2 cellular contexts compared by ENCODE assay signal in genomic region chr1:8790478-8790877, GRCh38.
TF ChIP-seq lines count a peak whose summit lies in the region.

No MANE protein-coding gene starts in this region.

TF ChIP-seq in GM23338, 12 proteins besides CTCF, POLR2A, EP300 and RAD21 (continued from another document):
- no peak for TF ChIP-seq ETS1 (IDR thresholded peaks at IDR 0.05)
- no peak for TF ChIP-seq ZNF331 (CRISPR knock-in tag; IDR thresholded peaks at IDR 0.05; ENCODE audit: low read depth)
- no peak for TF ChIP-seq ZNF462 (CRISPR knock-in tag; IDR thresholded peaks at IDR 0.05)

TF ChIP-seq in WTC11, 78 proteins besides CTCF, POLR2A, EP300 and RAD21 (continued from another document):
- no peak for TF ChIP-seq ATF3 (CRISPR knock-in tag; conservative IDR thresholded peaks at IDR 0.05)
- no peak for TF ChIP-seq ZNF263 (CRISPR knock-in tag; IDR thresholded peaks at IDR 0.05; ENCODE audit: low read depth)
- no peak for TF ChIP-seq ZBTB43 (CRISPR knock-in tag; IDR thresholded peaks at IDR 0.05)
- no peak for TF ChIP-seq MYBL2 (CRISPR knock-in tag; IDR thresholded peaks at IDR 0.05)
- no peak for TF ChIP-seq E2F4 (CRISPR knock-in tag; IDR thresholded peaks at IDR 0.05; ENCODE audit: borderline replicate concordance, low read depth)
- no peak for TF ChIP-seq CREB1 (CRISPR knock-in tag; IDR thresholded peaks at IDR 0.05)
- no peak for TF ChIP-seq ZNF416 (CRISPR knock-in tag; IDR thresholded peaks at IDR 0.05)
- no peak for TF ChIP-seq FOXP4 (CRISPR knock-in tag; IDR thresholded peaks at IDR 0.05)
- no peak for TF ChIP-seq MLX (CRISPR knock-in tag; IDR thresholded peaks at IDR 0.05)
- no peak for TF ChIP-seq ZNF138 (CRISPR knock-in tag; conservative IDR thresholded peaks at IDR 0.05)
